ENCODE assay signal across 8 cellular contexts in genomic region chr16:10743610-10744369, GRCh38. TPM values are rescaled to one million over a fixed set of nuclear protein-coding genes. Genes with fewer than 3 reads are reported as not detected.
DNase-seq lines count a peak whose midpoint lies in the region; ATAC-seq, FAIRE-seq and TF ChIP-seq lines count a peak whose summit lies in the region.

Gene NUBP1 (plus strand): TSS chr16:10743842. CDS start chr16:10743864, 22 bp downstream.

- POLR2A ChIA-PET in A673 (lab: Charles Lee; ENCODE audit: low non-redundant PET): interaction anchor here (0.6 kb wide), 1 partner anchor 27 kb away, joined by 3 read pairs; no protein-coding TSS in a partner anchor

- peaks cover 5% of the 10 kb centered on the region for H3K4me1 ChIP-seq in A673 (ENCODE audit: insufficient read depth, low read length, poor library complexity, severe bottlenecking)
- H3K4me1 ChIP-seq in mammary epithelial cell (ENCODE audit: insufficient read depth, low read length): peaks cover 10% of the 10 kb centered on the region
- H3K4me1 ChIP-seq in iPS-20b (ENCODE audit: insufficient read depth, low read length): no peaks in the 10 kb centered on the region; the same call in 1 of the 2 replicates
- H3K4me1 ChIP-seq in small intestine (ENCODE audit: control insufficient read depth in 2 of 2, insufficient read depth in 1 of 2, low read depth in 1 of 2, low read length in 1 of 2): no peaks in the 10 kb centered on the region

- no TSS peak for BruUV-seq in A673 (replicated peaks; lab: Mats Ljungman, UMichigan)
- TSS peak; percentile 75 for BruUV-seq in mammary epithelial cell (replicated peaks; lab: Mats Ljungman, UMichigan)

- no peaks in the 10 kb centered on the region for H4K20me1 ChIP-seq in mammary epithelial cell (ENCODE audit: insufficient read depth, low read length)

- H3K36me3 ChIP-seq in A673 (ENCODE audit: insufficient read depth, low read length, poor library complexity, severe bottlenecking) (no peaks in the 10 kb centered on the region), WERI-Rb-1 (peaks cover 13% of the 10 kb centered on the region), mammary epithelial cell (ENCODE audit: insufficient read depth, low read length) (no peaks in the 10 kb centered on the region), iPS-20b (ENCODE audit: insufficient read depth, low read depth, low read length) (peaks cover 14% of the 10 kb centered on the region; the same call in 1 of the 2 replicates), small intestine (ENCODE audit: control insufficient read depth in 2 of 2, insufficient read depth in 2 of 2, low read length in 2 of 2) (peaks cover 0 to 3% of the 10 kb centered on the region in 2 donors)

- dilution Hi-C loops in mammary epithelial cell (cut with HindIII; ENCODE audit: low sequenced_read_pairs): loop anchor here (5.0 kb wide), 1 partner anchor 91 kb away; no protein-coding TSS in a partner anchor

- H3K9me3 ChIP-seq in A673 (ENCODE audit: low read depth, low read length, poor library complexity, severe bottlenecking): no peaks in the 10 kb centered on the region
- no peaks in the 10 kb centered on the region for H3K9me3 ChIP-seq in WERI-Rb-1 (ENCODE audit: severe bottlenecking)
- H3K9me3 ChIP-seq in mammary epithelial cell (replicated peaks; ENCODE audit: insufficient read depth, low read length): no peaks in the 10 kb centered on the region
- no peaks in the 10 kb centered on the region for H3K9me3 ChIP-seq in iPS-20b (ENCODE audit: insufficient read depth, low read depth, low read length)
- H3K9me3 ChIP-seq in small intestine (ENCODE audit: control insufficient read depth, low read depth): no peaks in the 10 kb centered on the region

- no peaks in the 10 kb centered on the region for H3K79me2 ChIP-seq in mammary epithelial cell (ENCODE audit: insufficient read depth, low read length)

- H3K27me3 ChIP-seq in A673 (replicated peaks; ENCODE audit: insufficient read depth, low read depth, low read length, poor library complexity) (no peaks in the 10 kb centered on the region), WERI-Rb-1 (ENCODE audit: insufficient read depth, low read depth, severe bottlenecking) (no peaks in the 10 kb centered on the region), mammary epithelial cell (ENCODE audit: insufficient read depth, low read length) (no peaks in the 10 kb centered on the region), iPS-20b (ENCODE audit: insufficient read depth, low read length) (no peaks in the 10 kb centered on the region), small intestine (ENCODE audit: control insufficient read depth in 2 of 2, insufficient read depth in 2 of 2, low read length in 2 of 2) (no peaks in the 10 kb centered on the region)

- H3K9ac ChIP-seq in mammary epithelial cell (ENCODE audit: insufficient read depth, low read length): peak within 1 kb of the TSS; percentile 86
- H3K9ac ChIP-seq in iPS-20b (ENCODE audit: low read depth, low read length): peak within 1 kb of the TSS; percentile 89

- 0% methylated on average over 26 of the region's 57 CpGs for WGBS in mammary epithelial cell (ENCODE audit: low coverage, missing lambda C conversion rate)
- WGBS in small intestine, 3 donors: 0% methylated on average over 57 of the region's 57 CpGs

- TF ChIP-seq CTCF in A673 (conservative IDR thresholded peaks at IDR 0.05; ENCODE audit: low read depth, low read length) (no peak), WERI-Rb-1 (IDR thresholded peaks at IDR 0.05; ENCODE audit: low read depth, low read length) (no peak), mammary epithelial cell (conservative IDR thresholded peaks at IDR 0.05 in 1 of 2, IDR thresholded peaks at IDR 0.05 in 1 of 2; ENCODE audit: extremely low read depth in 1 of 2, insufficient read depth in 1 of 2, low read depth in 1 of 2, low read length in 2 of 2) (no peak)

- in situ Hi-C loops in mammary epithelial cell (cut with MboI; ENCODE audit: low sequenced_read_pairs in 2 of 2): loop anchor here (5.0 to 25.0 kb wide), 4 partner anchors 169 to 431 kb away; no protein-coding TSS in a partner anchor

- ATAC-seq in GM18868 (IDR thresholded peaks at IDR 0.05; ENCODE audit: unreplicated experiment) (peak; percentile 89), HG03108 (IDR thresholded peaks at IDR 0.05; ENCODE audit: unreplicated experiment) (peak; percentile 76)

- peak within 1 kb of the TSS; percentile 98 for H3K27ac ChIP-seq in A673 (ENCODE audit: low read depth, low read length, poor library complexity, severe bottlenecking)
- peak within 1 kb of the TSS; percentile 98 for H3K27ac ChIP-seq in WERI-Rb-1
- H3K27ac ChIP-seq in mammary epithelial cell (ENCODE audit: insufficient read depth, low read depth, low read length): peak within 1 kb of the TSS; percentile 86
- no peak within 1 kb of the TSS for H3K27ac ChIP-seq in iPS-20b (ENCODE audit: low read length)
- H3K27ac ChIP-seq in small intestine (ENCODE audit: low read depth in 1 of 2, low read length in 1 of 2): peak within 1 kb of the TSS; percentile 83 to 99

- no peak for FAIRE-seq in small intestine (lab: Jason Lieb, UNC)

- CTCF ChIA-PET in A673 (lab: Charles Lee) (interaction anchor here (1.2 kb wide), 1 partner anchor 175 kb away, joined by 4 read pairs; no protein-coding TSS in a partner anchor), mammary epithelial cell (lab: Charles Lee; ENCODE audit: low non-redundant PET) (interaction anchor here (0.6 to 0.8 kb wide), 2 partner anchors 154 to 167 kb away, joined by 3 to 4 read pairs; no protein-coding TSS in a partner anchor)

- H2AFZ ChIP-seq in mammary epithelial cell (ENCODE audit: low read depth, low read length): peak within 1 kb of the TSS; percentile 95

- DNase-seq in A673 (ENCODE audit: low spot score) (peak; percentile 96), NCI-H2196 treated with DMSO at 0.1 percent for 48 hours (lab: John Stamatoyannopoulos, UW; ENCODE audit: unreplicated experiment) (peak; percentile 89), WERI-Rb-1 (peak; percentile 99), mammary epithelial cell (peak; percentile 98), small intestine (peak; percentile 99)

- H3K4me3 ChIP-seq in A673 (ENCODE audit: low read depth, low read length, poor library complexity, severe bottlenecking) (peak within 1 kb of the TSS; percentile 57), WERI-Rb-1 (ENCODE audit: low read depth, low read length) (peak within 1 kb of the TSS; percentile 66), mammary epithelial cell (replicated peaks in 1 of 3; ENCODE audit: insufficient read depth in 1 of 3, low read depth in 2 of 3, low read length in 3 of 3) (peak within 1 kb of the TSS; percentile 57 to 90 (median 74)), iPS-20b (ENCODE audit: low read length) (peak within 1 kb of the TSS; percentile 88), small intestine (ENCODE audit: low read depth in 1 of 2, low read length in 2 of 2) (peak within 1 kb of the TSS; percentile 55 to 72)

- intact Hi-C loops in A673 (cut with micrococcal nuclease; ENCODE audit: unreplicated experiment) (loop anchor here (5.0 kb wide), 1 partner anchor 174 kb away; no protein-coding TSS in a partner anchor), mammary epithelial cell (cut with micrococcal nuclease) (loop anchor here (1.0 to 2.0 kb wide), 2 partner anchors 133 to 175 kb away; partner anchors contain the start of gene CIITA)

- H3K4me2 ChIP-seq in mammary epithelial cell (ENCODE audit: insufficient read depth, low read depth, low read length): peak within 1 kb of the TSS; percentile 86

RNA-seq across cellular contexts. Expression of gene NUBP1, which starts in this region (rescaled TPM):
- total RNA-seq in A673 (2021) (22.9 and 25.2 TPM in 2 replicates), mammary epithelial cell (10 to 100 TPM; 10.3 to 22.9 TPM)
- polyA plus RNA-seq in mammary epithelial cell (26.8 TPM), small intestine (10 to 100 TPM; 35.3 to 47.4 (median 37.0) TPM)
- polyA minus RNA-seq in mammary epithelial cell: 1.6 TPM
